In the genomic region with DNA sequence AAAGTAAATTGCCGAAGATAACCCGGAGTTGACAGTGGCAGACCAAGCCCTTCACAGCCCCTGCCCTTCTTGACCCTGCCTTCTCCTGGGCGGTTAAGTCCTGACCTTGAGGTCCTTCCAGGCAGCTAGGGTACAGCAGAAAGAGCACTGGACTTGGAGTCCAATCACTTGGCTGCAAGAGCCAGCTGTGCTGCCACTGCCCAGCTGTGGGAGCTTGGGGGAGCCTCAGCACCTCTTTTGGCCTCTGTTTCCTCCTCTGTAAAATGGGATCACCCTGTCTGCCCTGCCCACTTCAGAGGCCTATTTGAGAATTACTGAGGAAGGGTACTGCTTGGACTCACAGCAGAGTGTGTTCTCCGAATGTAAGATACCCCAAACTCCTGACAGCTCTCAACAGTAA, we compare ENCODE assay signal across 22 cellular contexts.
DNase-seq lines count a peak whose midpoint lies in the region; ATAC-seq, FAIRE-seq and TF ChIP-seq lines count a peak whose summit lies in the region.
"Had no signal": no experiment of that assay in that cellular context is flagged by ENCODE, and none has a peak within 500 bp of the region (broad histone marks: within the 10 kb centered on the region; RNA-seq: fewer than 3 reads in every experiment).

No MANE protein-coding gene starts in this region.

- H3K27me3 ChIP-seq in HepG2 (ENCODE audit: control insufficient read depth in 1 of 2, insufficient read depth in 2 of 2, low read length in 2 of 2): peaks cover 0 to 3% of the 10 kb centered on the region in 2 experiments; a peak in 1 of 5 replicates
- no peaks in the 10 kb centered on the region for H3K27me3 ChIP-seq in trophoblast cell (ENCODE audit: insufficient read depth, low read length)

- POLR2A ChIA-PET in HepG2 (lab: Yijun Ruan, JAX): no interaction called here

- peak overlapping the region; percentile 22 for H4K8ac ChIP-seq in trophoblast cell (ENCODE audit: low read depth, low read length)

- no peak for TF ChIP-seq RAD21 in HepG2 (CRISPR knock-in tag; IDR thresholded peaks at IDR 0.05)

- TF ChIP-seq CTCF in natural killer cell (IDR thresholded peaks at IDR 0.05) (no peak), HepG2 (CRISPR knock-in tag; IDR thresholded peaks at IDR 0.05) (no peak)

- no peak overlapping the region for H3K4me3 ChIP-seq in HepG2 (replicated peaks in 1 of 3; ENCODE audit: insufficient read depth in 1 of 3, low read depth in 2 of 3, low read length in 3 of 3)
- H3K4me3 ChIP-seq in trophoblast cell (ENCODE audit: low read depth, low read length): no peak overlapping the region
- H3K4me3 ChIP-seq: BLaER1 treated with 17β-estradiol and CSF1 and Interleukin-3, amounts not matched to agents 10 nM and 100 nM; GM12878; GM23338 had no signal

- H3K27ac ChIP-seq in HepG2 (ENCODE audit: extremely low read length, insufficient read depth, low read length) (no peak overlapping the region), trophoblast cell (ENCODE audit: low read depth, low read length) (no peak overlapping the region)
- H3K27ac ChIP-seq: BLaER1 treated with 17β-estradiol and CSF1 and Interleukin-3, amounts not matched to agents 10 nM and 100 nM; HL-60 had no signal

- H3K18ac ChIP-seq in trophoblast cell (ENCODE audit: low read length): no peak overlapping the region

- no peak overlapping the region for H2AFZ ChIP-seq in HepG2 (ENCODE audit: low read length)
- no peak overlapping the region for H2AFZ ChIP-seq in trophoblast cell (ENCODE audit: insufficient read depth, low read length, poor library complexity)
- H2AFZ ChIP-seq: GM23338 had no signal

- no peaks in the 10 kb centered on the region for H3K27me3 Mint-ChIP-seq in natural killer cell treated with Interleukin-12 subunit alpha and Interleukin-12 subunit beta and Interleukin-15 and Interleukin-18, amount 100 ng/mL, for 72 hours
- H3K27me3 Mint-ChIP-seq in natural killer cell (ENCODE audit: low read depth in 2 of 2): no peaks in the 10 kb centered on the region
- H3K27me3 Mint-ChIP-seq: B cell had no signal

- H2BK120ac ChIP-seq in trophoblast cell (ENCODE audit: insufficient read depth, low read length, poor library complexity): peak overlapping the region; percentile 30

- peaks cover 35% of the 10 kb centered on the region for H3K79me1 ChIP-seq in trophoblast cell (ENCODE audit: low read length)

- H3K14ac ChIP-seq in trophoblast cell (ENCODE audit: low read length): no peak overlapping the region

- intact Hi-C loops in natural killer cell (cut with micrococcal nuclease) (no loop called here), HepG2 (cut with micrococcal nuclease; ENCODE audit: unreplicated experiment) (no loop called here)

- H3K9me3 ChIP-seq in HepG2 (ENCODE audit: low read length) (no peaks in the 10 kb centered on the region), trophoblast cell (ENCODE audit: insufficient read depth, low read depth, low read length) (no peaks in the 10 kb centered on the region)
- H3K9me3 ChIP-seq: BLaER1 treated with 17β-estradiol and CSF1 and Interleukin-3, amounts not matched to agents 10 nM and 100 nM had no signal

- TF ChIP-seq EP300 in HepG2 (IDR thresholded peaks at IDR 0.05; ENCODE audit: low read depth in 2 of 2, low read length in 2 of 2) (no peak), HepG2 (CRISPR knock-in tag; IDR thresholded peaks at IDR 0.05; ENCODE audit: borderline replicate concordance) (no peak)

- no peak overlapping the region for H3K9ac ChIP-seq in HepG2 (ENCODE audit: insufficient read depth, low read depth, low read length)
- H3K9ac ChIP-seq in trophoblast cell (ENCODE audit: low read length): no peak overlapping the region
- H3K9ac ChIP-seq: BLaER1 treated with 17β-estradiol and CSF1 and Interleukin-3, amounts not matched to agents 10 nM and 100 nM had no signal

- H3K4ac ChIP-seq in trophoblast cell (ENCODE audit: low read depth, low read length): no peak overlapping the region

- H3K36me3 Mint-ChIP-seq in natural killer cell treated with Interleukin-12 subunit alpha and Interleukin-12 subunit beta and Interleukin-15 and Interleukin-18, amount 100 ng/mL, for 72 hours: no peaks in the 10 kb centered on the region
- no peaks in the 10 kb centered on the region for H3K36me3 Mint-ChIP-seq in natural killer cell
- H3K36me3 Mint-ChIP-seq: CD8-positive, alpha-beta T cell had no signal

- H4K12ac ChIP-seq in trophoblast cell (ENCODE audit: low read depth, low read length): no peak overlapping the region

- H3K36me3 ChIP-seq in HepG2 (replicated peaks in 1 of 2; ENCODE audit: control insufficient read depth in 1 of 2, insufficient read depth in 2 of 2, low read length in 2 of 2) (no peaks in the 10 kb centered on the region), trophoblast cell (ENCODE audit: control insufficient read depth in 1 of 2, insufficient read depth in 2 of 2, low read length in 2 of 2) (no peaks in the 10 kb centered on the region)
- H3K36me3 ChIP-seq: BLaER1 treated with 17β-estradiol and CSF1 and Interleukin-3, amounts not matched to agents 10 nM and 100 nM had no signal

- peak overlapping the region; percentile 67 for H2BK12ac ChIP-seq in trophoblast cell (ENCODE audit: low read length)

- no peak overlapping the region for H2BK5ac ChIP-seq in trophoblast cell (ENCODE audit: low read depth, low read length, poor library complexity)

- no peak overlapping the region for H3K27ac Mint-ChIP-seq in natural killer cell treated with Interleukin-12 subunit alpha and Interleukin-12 subunit beta and Interleukin-15 and Interleukin-18, amount 100 ng/mL, for 72 hours
- H3K27ac Mint-ChIP-seq in natural killer cell: no peak overlapping the region
- H3K27ac Mint-ChIP-seq: B cell; CD8-positive, alpha-beta T cell; GM23338; HFFc6 had no signal

- H3K9me3 Mint-ChIP-seq in natural killer cell treated with Interleukin-12 subunit alpha and Interleukin-12 subunit beta and Interleukin-15 and Interleukin-18, amount 100 ng/mL, for 72 hours: no peaks in the 10 kb centered on the region
- no peaks in the 10 kb centered on the region for H3K9me3 Mint-ChIP-seq in natural killer cell
- H3K9me3 Mint-ChIP-seq: CD8-positive, alpha-beta T cell; GM23338; HFFc6 had no signal

- H2AK5ac ChIP-seq in trophoblast cell (ENCODE audit: low read length): peak overlapping the region; percentile 5

- no peak overlapping the region for H3K23ac ChIP-seq in trophoblast cell (ENCODE audit: low read length)

- H3K4me1 ChIP-seq in HepG2 (ENCODE audit: insufficient read depth, low read length): no peaks in the 10 kb centered on the region
- peaks cover 22 to 27% of the 10 kb centered on the region in 2 experiments for H3K4me1 ChIP-seq in trophoblast cell (ENCODE audit: control insufficient read depth in 1 of 2, insufficient read depth in 2 of 2, low read length in 2 of 2)

- in situ Hi-C loops in HepG2 (cut with HindIII; ENCODE audit: extremely low pct_ligation_motif_present, low pct_unique_long_range_greater_than_20kb): no loop called here

- ATAC-seq in natural killer cell treated with Interleukin-12 subunit alpha and Interleukin-12 subunit beta and Interleukin-15 and Interleukin-18, amount 100 ng/mL, for 72 hours: no peak
- ATAC-seq in natural killer cell (no peak), HepG2 (no peak), GM18517 (IDR thresholded peaks at IDR 0.05; ENCODE audit: unreplicated experiment) (no peak)
- ATAC-seq: CD8-positive, alpha-beta T cell; GM12878; GM23338; HCT116 had no signal

- CTCF ChIA-PET in HepG2 (lab: Yijun Ruan, JAX; ENCODE audit: low intra/inter-chr PET ratio, low total read pairs): no interaction called here

- no TSS peak for BruUV-seq in HepG2 (replicated peaks; lab: Mats Ljungman, UMichigan)

- H3K4me3 Mint-ChIP-seq in natural killer cell treated with Interleukin-12 subunit alpha and Interleukin-12 subunit beta and Interleukin-15 and Interleukin-18, amount 100 ng/mL, for 72 hours: no peak overlapping the region
- H3K4me3 Mint-ChIP-seq in natural killer cell: no peak overlapping the region
- H3K4me3 Mint-ChIP-seq: B cell; CD8-positive, alpha-beta T cell; GM23338; HFFc6 had no signal

- H3K79me2 ChIP-seq in HepG2 (ENCODE audit: insufficient read depth, low read length): no peaks in the 10 kb centered on the region
- H3K79me2 ChIP-seq in trophoblast cell (ENCODE audit: control insufficient read depth, insufficient read depth, low read length, poor library complexity): peaks cover 2% of the 10 kb centered on the region

- no peak overlapping the region for H3K4me2 ChIP-seq in HepG2 (ENCODE audit: low read depth, low read length)
- no peak overlapping the region for H3K4me2 ChIP-seq in trophoblast cell (ENCODE audit: low read length)
- H3K4me2 ChIP-seq: BLaER1 treated with 17β-estradiol and CSF1 and Interleukin-3, amounts not matched to agents 10 nM and 100 nM; GM23338 had no signal

- FAIRE-seq in HepG2 (lab: Jason Lieb, UNC): no peak
- FAIRE-seq: GM12878, GM19239 had no signal

- TF ChIP-seq POLR2A in HepG2 (IDR thresholded peaks at IDR 0.05; ENCODE audit: insufficient read depth in 1 of 2, low read depth in 2 of 2, low read length in 2 of 2): no peak

- peak overlapping the region; percentile 11 for H4K91ac ChIP-seq in trophoblast cell (ENCODE audit: low read depth, low read length)

- no peaks in the 10 kb centered on the region for H4K20me1 ChIP-seq in HepG2 (ENCODE audit: insufficient read depth, low read length)

- DNase-seq in natural killer cell treated with Interleukin-12 subunit alpha and Interleukin-12 subunit beta and Interleukin-15 and Interleukin-18, amount 100 ng/mL, for 72 hours (ENCODE audit: low spot score): peak; percentile 53
- no peak for DNase-seq in natural killer cell
- DNase-seq in HepG2 (ENCODE audit: low spot score): no peak
- no peak for DNase-seq in trophoblast cell
- DNase-seq in AG20443 (ENCODE audit: low spot score): no peak
- no peak for DNase-seq in stimulated activated naive CD4-positive, alpha-beta T cell treated with Interleukin-2 at 50 U/mL for 16 hours (lab: John Stamatoyannopoulos, UW)
- DNase-seq: 8988T; Calu3; CD8-positive, alpha-beta T cell; DMS53; DND-41; H7; HFFc6; IMR-90 had no signal

- H3K4me1 Mint-ChIP-seq in natural killer cell treated with Interleukin-12 subunit alpha and Interleukin-12 subunit beta and Interleukin-15 and Interleukin-18, amount 100 ng/mL, for 72 hours (ENCODE audit: low read depth in 2 of 2): peaks cover 8 to 10% of the 10 kb centered on the region in 2 donors
- peaks cover 9% of the 10 kb centered on the region in 2 donors for H3K4me1 Mint-ChIP-seq in natural killer cell

- 89% methylated on average over 3 of the region's 4 CpGs for WGBS in HepG2 (ENCODE audit: low lambda C conversion rate)
- no CpG with 5 or more reads among the region's 4 CpGs for WGBS in trophoblast cell (ENCODE audit: extremely low coverage, insufficient coverage, insufficient read length)

TF ChIP-seq in HepG2, 621 proteins besides CTCF, POLR2A, EP300 and RAD21:
- TF ChIP-seq, protein P1, sequence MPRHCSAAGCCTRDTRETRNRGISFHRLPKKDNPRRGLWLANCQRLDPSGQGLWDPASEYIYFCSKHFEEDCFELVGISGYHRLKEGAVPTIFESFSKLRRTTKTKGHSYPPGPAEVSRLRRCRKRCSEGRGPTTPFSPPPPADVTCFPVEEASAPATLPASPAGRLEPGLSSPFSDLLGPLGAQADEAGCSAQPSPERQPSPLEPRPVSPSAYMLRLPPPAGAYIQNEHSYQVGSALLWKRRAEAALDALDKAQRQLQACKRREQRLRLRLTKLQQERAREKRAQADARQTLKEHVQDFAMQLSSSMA (CRISPR knock-in tag; IDR thresholded peaks at IDR 0.05): no peak
- TF ChIP-seq ZNF629 (CRISPR knock-in tag; conservative IDR thresholded peaks at IDR 0.05): peak; percentile 33; the same call in 1 of the 2 replicates
